ENCODE assay signal across 10 cellular contexts in genomic region chr22:50308986-50309600, GRCh38. TPM values are rescaled to one million over a fixed set of nuclear protein-coding genes. Genes with fewer than 3 reads are reported as not detected.
DNase-seq lines count a peak whose midpoint lies in the region; ATAC-seq and TF ChIP-seq lines count a peak whose summit lies in the region.
"Had no signal": no experiment of that assay in that cellular context is flagged by ENCODE, and none has a peak within 500 bp of the region (broad histone marks: within the 10 kb centered on the region; RNA-seq: fewer than 3 reads in every experiment).

No MANE protein-coding gene starts in this region.

- H3K36me3 ChIP-seq in GM06990 (ENCODE audit: control insufficient read depth, insufficient read depth, low read length), result peaks cover 2% of the 10 kb centered on the region
- no peaks in the 10 kb centered on the region for H3K36me3 ChIP-seq in SU-DHL-6 (ENCODE audit: low read length)
- H3K36me3 ChIP-seq in hepatocyte (replicated peaks; ENCODE audit: insufficient read depth, low read depth), result no peaks in the 10 kb centered on the region

- peaks cover 30% of the 10 kb centered on the region for H3K4me1 ChIP-seq in hepatocyte (ENCODE audit: insufficient read depth)

- H3K4me2 ChIP-seq in SU-DHL-6 (ENCODE audit: low read depth, low read length, poor library complexity, severe bottlenecking) (no peak overlapping the region), hepatocyte (no peak overlapping the region)

- 75% methylated on average over 9 of the region's 9 CpGs for WGBS in hepatocyte (ENCODE audit: low lambda C conversion rate, missing lambda C conversion rate)

- H3K9me2 ChIP-seq in SU-DHL-6 (replicated peaks; ENCODE audit: insufficient read depth, low read length) (no peaks in the 10 kb centered on the region), hepatocyte (replicated peaks; ENCODE audit: insufficient read depth) (no peaks in the 10 kb centered on the region)

- H3K27ac ChIP-seq in SU-DHL-6 (ENCODE audit: low read depth, low read length) (peak overlapping the region; percentile 23), hepatocyte (peak overlapping the region; percentile 78), skin epidermis (peak overlapping the region in 20 of 21 experiments; percentile 36 to 96 (median 74))

- H3K4me3 ChIP-seq in GM06990 (replicated peaks; ENCODE audit: low read depth, low read length), result no peak overlapping the region
- H3K4me3 ChIP-seq in SU-DHL-6 (ENCODE audit: insufficient read depth, low read length, poor library complexity, severe bottlenecking), result no peak overlapping the region
- H3K4me3 ChIP-seq in hepatocyte, result no peak overlapping the region
- H3K4me3 ChIP-seq in skin epidermis, result no peak overlapping the region

- H3K27me3 ChIP-seq in GM06990 (replicated peaks; ENCODE audit: control insufficient read depth, insufficient read depth, low read length) (no peaks in the 10 kb centered on the region), SU-DHL-6 (ENCODE audit: low read length) (no peaks in the 10 kb centered on the region), hepatocyte (no peaks in the 10 kb centered on the region)

- H4K20me1 ChIP-seq in SU-DHL-6 (ENCODE audit: low read depth, low read length), result no peaks in the 10 kb centered on the region
- H4K20me1 ChIP-seq in hepatocyte (ENCODE audit: insufficient read depth, poor library complexity, severe bottlenecking), result peaks cover under 1% of the 10 kb centered on the region

- H3K79me2 ChIP-seq in SU-DHL-6 (ENCODE audit: insufficient read depth, low read length) (no peaks in the 10 kb centered on the region), hepatocyte (peaks cover 29% of the 10 kb centered on the region)

- no peak for TF ChIP-seq POLR2A in erythroblast (IDR thresholded peaks at IDR 0.05; ENCODE audit: low read length)

- DNase-seq in GM06990 (ENCODE audit: extremely low read depth, insufficient read length), result peak; percentile 18
- DNase-seq in hepatocyte (ENCODE audit: low spot score), result no peak
- no peak for DNase-seq in erythroblast (lab: John Stamatoyannopoulos, UW)
- DNase-seq in AG08396 (ENCODE audit: low spot score), result no peak
- no peak for DNase-seq in activated CD4-positive, alpha-beta T cell treated with anti-CD3 and anti-CD28 coated beads for 4 hours
- DNase-seq: NCI-H1694 had no signal

- H2AFZ ChIP-seq in SU-DHL-6 (ENCODE audit: low read depth, low read length, severe bottlenecking) (no peak overlapping the region), hepatocyte (no peak overlapping the region)

- no peak for TF ChIP-seq CTCF in GM06990 (IDR thresholded peaks at IDR 0.05; ENCODE audit: insufficient read depth, low read length, poor library complexity, severe bottlenecking)
- TF ChIP-seq CTCF in SU-DHL-6 (IDR thresholded peaks at IDR 0.05; ENCODE audit: insufficient read depth, low read length, poor library complexity, severe bottlenecking), result no peak
- TF ChIP-seq CTCF in hepatocyte (IDR thresholded peaks at IDR 0.05; ENCODE audit: poor library complexity), result no peak

- H3K9me3 ChIP-seq in SU-DHL-6 (ENCODE audit: insufficient read depth, low read length) (no peaks in the 10 kb centered on the region), hepatocyte (ENCODE audit: low read depth) (no peaks in the 10 kb centered on the region)

- peaks cover 24% of the 10 kb centered on the region; the same call in 1 of the 2 replicates for H3F3A ChIP-seq in SU-DHL-6 (ENCODE audit: insufficient read depth)

- ATAC-seq in GM21367 (IDR thresholded peaks at IDR 0.05; ENCODE audit: unreplicated experiment), result no peak
- ATAC-seq: esophagus mucosa had no signal

- no peak overlapping the region for H3K9ac ChIP-seq in SU-DHL-6 (ENCODE audit: low read length)

RNA-seq across cellular contexts. Expression of gene PLXNB2, which starts 1.6 kb away (rescaled TPM):
- 91.4 and 113 TPM in 2 replicates for total RNA-seq in hepatocyte
- polyA plus RNA-seq in hepatocyte, result 147 and 158 TPM in 2 replicates

RNA-seq across cellular contexts. Expression of gene DENND6B, which starts 17.7 kb away (rescaled TPM):
- total RNA-seq in hepatocyte, result 3.1 and 3.3 TPM in 2 replicates
- polyA plus RNA-seq in hepatocyte, result 8.7 and 9.0 TPM in 2 replicates

RNA-seq across cellular contexts. Expression of gene PPP6R2, which starts 34.0 kb away (rescaled TPM):
- total RNA-seq in hepatocyte, result 43.9 and 57.9 TPM in 2 replicates
- 44.1 and 47.0 TPM in 2 replicates for polyA plus RNA-seq in hepatocyte

RNA-seq across cellular contexts. Expression of gene MAPK11, which starts 38.9 kb away (rescaled TPM):
- 1.4 and 2.3 TPM in 2 replicates for total RNA-seq in hepatocyte
- 0.62 and 1.1 TPM in 2 replicates for polyA plus RNA-seq in hepatocyte

RNA-seq across cellular contexts. Expression of gene MAPK12, which starts 47.6 kb away (rescaled TPM):
- total RNA-seq in hepatocyte, result 12.5 and 13.8 TPM in 2 replicates
- 33.8 and 51.4 TPM in 2 replicates for polyA plus RNA-seq in hepatocyte

Comparison
In these comparisons a context has a peak if more than half of its experiments do, and no peak if none do; other contexts are left out.
1. H3K27ac ChIP-seq: peak in every context shown above with its lines; median percentile 78 in hepatocyte; 74 in skin epidermis; 23 in SU-DHL-6.